In the genomic region with DNA sequence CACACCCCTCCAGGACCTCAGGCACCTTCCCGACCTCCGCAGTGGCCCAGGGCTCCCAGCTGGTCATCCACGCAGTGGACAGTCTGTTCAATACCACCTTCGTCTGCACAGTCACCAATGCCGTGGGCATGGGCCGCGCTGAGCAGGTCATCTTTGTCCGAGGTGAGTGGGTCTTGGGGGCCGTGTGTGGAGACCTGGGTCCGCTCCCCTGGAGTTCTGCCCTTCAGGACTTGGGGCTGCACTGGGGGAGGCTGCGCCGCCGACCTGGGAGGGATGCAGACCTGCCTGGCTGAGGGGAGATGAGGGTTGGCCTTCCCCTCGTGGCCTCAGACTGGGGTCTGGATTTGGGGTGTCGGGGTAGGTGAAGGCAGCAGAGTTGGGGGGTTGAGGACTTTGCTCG, we compare ENCODE assay signal across 22 cellular contexts. TPM values are rescaled to one million over a fixed set of nuclear protein-coding genes. Genes with fewer than 3 reads are reported as not detected.
DNase-seq lines count a peak whose midpoint lies in the region; ATAC-seq, FAIRE-seq and TF ChIP-seq lines count a peak whose summit lies in the region.
"Had no signal": no experiment of that assay in that cellular context is flagged by ENCODE, and none has a peak within 500 bp of the region (broad histone marks: within the 10 kb centered on the region; RNA-seq: fewer than 3 reads in every experiment).

No MANE protein-coding gene starts in this region.

- H2AFZ ChIP-seq in HepG2 (ENCODE audit: low read length) (no peak overlapping the region), neuronal stem cell (ENCODE audit: low read length) (no peak overlapping the region)
- H2AFZ ChIP-seq: GM23248 had no signal

- H2BK12ac ChIP-seq in neuronal stem cell (ENCODE audit: low read length): no peak overlapping the region

- POLR2A ChIA-PET in HepG2 (lab: Yijun Ruan, JAX): interaction anchor here (1.1 kb wide), 1 partner anchor 10 kb away, joined by 3 read pairs; no protein-coding TSS in a partner anchor

- TF ChIP-seq POLR2A in HepG2 (IDR thresholded peaks at IDR 0.05; ENCODE audit: insufficient read depth in 1 of 2, low read depth in 2 of 2, low read length in 2 of 2) (no peak), right lobe of liver (IDR thresholded peaks at IDR 0.05) (no peak)

- H4K91ac ChIP-seq in neuronal stem cell (ENCODE audit: low read depth, low read length, poor library complexity): no peak overlapping the region

- H3K27ac ChIP-seq in HepG2 (ENCODE audit: extremely low read length, insufficient read depth, low read length) (no peak overlapping the region), right lobe of liver (no peak overlapping the region), neuronal stem cell (replicated peaks; ENCODE audit: low read length) (no peak overlapping the region), subcutaneous abdominal adipose tissue (ENCODE audit: low read depth, low read length) (peak overlapping the region; percentile 65)
- H3K27ac ChIP-seq: 22Rv1, A549, C4-2B, GM23248 had no signal

- CTCF ChIA-PET in HepG2 (lab: Yijun Ruan, JAX; ENCODE audit: low intra/inter-chr PET ratio, low total read pairs): no interaction called here

- no peak overlapping the region for H3K27ac Mint-ChIP-seq in endothelial cell (ENCODE audit: unreplicated experiment)
- H3K27ac Mint-ChIP-seq: CD4-positive, alpha-beta T cell; IgD-negative memory B cell had no signal

- H3K79me2 ChIP-seq in HepG2 (ENCODE audit: insufficient read depth, low read length): no peaks in the 10 kb centered on the region

- H3K9ac ChIP-seq in HepG2 (ENCODE audit: insufficient read depth, low read depth, low read length) (no peak overlapping the region), neuronal stem cell (ENCODE audit: low read depth, low read length, poor library complexity) (peak overlapping the region; percentile 35), subcutaneous abdominal adipose tissue (ENCODE audit: low read length in 5 of 5) (no peak overlapping the region)
- H3K9ac ChIP-seq: GM23248 had no signal

- peak overlapping the region; percentile 19 for H3K23ac ChIP-seq in neuronal stem cell (ENCODE audit: low read depth, low read length, poor library complexity)

- DNase-seq in HepG2 (ENCODE audit: low spot score): no peak
- no peak for DNase-seq in right lobe of liver
- DNase-seq in endothelial cell (ENCODE audit: low spot score): no peak
- no peak for DNase-seq in neuronal stem cell (ENCODE audit: low spot score)
- DNase-seq in NCI-H69 (lab: John Stamatoyannopoulos, UW): no peak
- DNase-seq: AML-193; CD4-positive, alpha-beta T cell; DMS153; DMS79; GDM1; GM23248 had no signal

- H3K36me3 ChIP-seq in HepG2 (replicated peaks in 1 of 2; ENCODE audit: control insufficient read depth in 1 of 2, insufficient read depth in 2 of 2, low read length in 2 of 2) (peaks cover 43 to 76% of the 10 kb centered on the region in 2 experiments), right lobe of liver (peaks cover 0 to 60% (median 21%) of the 10 kb centered on the region in 4 donors), neuronal stem cell (replicated peaks in 1 of 2; ENCODE audit: control insufficient read depth in 2 of 2, insufficient read depth in 2 of 2, low read length in 2 of 2) (peaks cover 72 to 94% of the 10 kb centered on the region in 2 donors), subcutaneous abdominal adipose tissue (ENCODE audit: control insufficient read depth in 5 of 5, insufficient read depth in 5 of 5, low read length in 5 of 5) (peaks cover 3 to 76% (median 71%) of the 10 kb centered on the region in 5 donors)

- H2BK15ac ChIP-seq in neuronal stem cell (ENCODE audit: low read length): no peak overlapping the region

- WGBS in HepG2 (ENCODE audit: low lambda C conversion rate): 97% methylated on average over 12 of the region's 16 CpGs
- 77% methylated on average over 3 of the region's 16 CpGs for WGBS in right lobe of liver (ENCODE audit: insufficient coverage, low coverage, low lambda C conversion rate, missing lambda C conversion rate)
- WGBS in neuronal stem cell (ENCODE audit: extremely low coverage in 2 of 2, insufficient read length in 2 of 2, insufficient replicate concordance in 1 of 2), 2 donors: no CpG with 5 or more reads among the region's 16 CpGs

- H3K27me3 Mint-ChIP-seq in endothelial cell (ENCODE audit: unreplicated experiment): peaks cover 30% of the 10 kb centered on the region
- H3K27me3 Mint-ChIP-seq: CD4-positive, alpha-beta T cell had no signal

- no peak overlapping the region for H2AK5ac ChIP-seq in neuronal stem cell (ENCODE audit: low read depth, low read length)

- no peak for FAIRE-seq in HepG2 (lab: Jason Lieb, UNC)
- FAIRE-seq: A549, GM12892, GM18507, H54, HTR-8/SVneo had no signal

- peaks cover 61% of the 10 kb centered on the region for H3K36me3 Mint-ChIP-seq in endothelial cell (ENCODE audit: low read depth, unreplicated experiment)

- no peaks in the 10 kb centered on the region for H3K9me3 Mint-ChIP-seq in endothelial cell (ENCODE audit: unreplicated experiment)
- H3K9me3 Mint-ChIP-seq: CD4-positive, alpha-beta T cell; IgD-negative memory B cell had no signal

- H3K4me3 ChIP-seq in HepG2 (replicated peaks in 1 of 3; ENCODE audit: insufficient read depth in 1 of 3, low read depth in 2 of 3, low read length in 3 of 3) (no peak overlapping the region), right lobe of liver (no peak overlapping the region), neuronal stem cell (ENCODE audit: low read length in 2 of 2) (no peak overlapping the region), subcutaneous abdominal adipose tissue (ENCODE audit: low read depth in 1 of 5, low read length in 5 of 5) (no peak overlapping the region)
- H3K4me3 ChIP-seq: A549, GM23248 had no signal

- H3K4ac ChIP-seq in neuronal stem cell (ENCODE audit: low read length): no peak overlapping the region

- ATAC-seq in HepG2: no peak
- ATAC-seq in right lobe of liver: no peak
- ATAC-seq in HG02798 (IDR thresholded peaks at IDR 0.05; ENCODE audit: poor library complexity, unreplicated experiment): no peak
- no peak for ATAC-seq in HG02970 (IDR thresholded peaks at IDR 0.05; ENCODE audit: low FRiP score, unreplicated experiment)
- ATAC-seq: A549 had no signal

- H3K4me1 ChIP-seq in HepG2 (ENCODE audit: insufficient read depth, low read length): peaks cover 30% of the 10 kb centered on the region
- H3K4me1 ChIP-seq in right lobe of liver: peaks cover 0 to 7% (median 0%) of the 10 kb centered on the region in 4 donors
- no peaks in the 10 kb centered on the region for H3K4me1 ChIP-seq in neuronal stem cell (ENCODE audit: control insufficient read depth in 2 of 2, insufficient read depth in 1 of 2, low read depth in 1 of 2, low read length in 2 of 2)
- peaks cover 4 to 53% (median 19%) of the 10 kb centered on the region in 5 donors for H3K4me1 ChIP-seq in subcutaneous abdominal adipose tissue (ENCODE audit: control insufficient read depth in 5 of 5, insufficient read depth in 5 of 5, low read length in 5 of 5)
- H3K4me1 ChIP-seq: A549 had no signal

- H2BK120ac ChIP-seq in neuronal stem cell (ENCODE audit: low read depth, low read length): no peak overlapping the region

- no peak overlapping the region for H3K18ac ChIP-seq in neuronal stem cell (ENCODE audit: low read length)

- TF ChIP-seq CTCF in HepG2 (CRISPR knock-in tag; IDR thresholded peaks at IDR 0.05) (no peak), right lobe of liver (IDR thresholded peaks at IDR 0.05) (no peak), endothelial cell (IDR thresholded peaks at IDR 0.05; ENCODE audit: unreplicated experiment) (no peak)

- H2BK5ac ChIP-seq in neuronal stem cell (ENCODE audit: low read length): no peak overlapping the region

- no peaks in the 10 kb centered on the region for H3K27me3 ChIP-seq in HepG2 (ENCODE audit: control insufficient read depth in 1 of 2, insufficient read depth in 2 of 2, low read length in 2 of 2)
- H3K27me3 ChIP-seq in right lobe of liver: no peaks in the 10 kb centered on the region
- no peaks in the 10 kb centered on the region for H3K27me3 ChIP-seq in neuronal stem cell (ENCODE audit: control insufficient read depth in 3 of 3, insufficient read depth in 3 of 3, low read depth in 1 of 3, low read length in 3 of 3)
- H3K27me3 ChIP-seq in subcutaneous abdominal adipose tissue (ENCODE audit: control insufficient read depth in 5 of 5, insufficient read depth in 4 of 5, low read length in 5 of 5): no peaks in the 10 kb centered on the region

- H3K9me3 ChIP-seq in HepG2 (ENCODE audit: low read length) (no peaks in the 10 kb centered on the region), right lobe of liver (no peaks in the 10 kb centered on the region), neuronal stem cell (replicated peaks in 1 of 2; ENCODE audit: control insufficient read depth in 2 of 2, insufficient read depth in 1 of 2, low read depth in 1 of 2, low read length in 2 of 2) (no peaks in the 10 kb centered on the region), subcutaneous abdominal adipose tissue (ENCODE audit: control insufficient read depth in 5 of 5, low read length in 5 of 5) (no peaks in the 10 kb centered on the region)
- H3K9me3 ChIP-seq: A549 had no signal

- H4K20me1 ChIP-seq in HepG2 (ENCODE audit: insufficient read depth, low read length): no peaks in the 10 kb centered on the region

- H3K79me1 ChIP-seq in neuronal stem cell (ENCODE audit: low read depth, low read length): peaks cover 17% of the 10 kb centered on the region

- in situ Hi-C loops in HepG2 (cut with HindIII; ENCODE audit: extremely low pct_ligation_motif_present, low pct_unique_long_range_greater_than_20kb): no loop called here

- H3K14ac ChIP-seq in neuronal stem cell (ENCODE audit: low read length): no peak overlapping the region

- intact Hi-C loops in HepG2 (cut with micrococcal nuclease; ENCODE audit: unreplicated experiment): no loop called here
- intact Hi-C loops in right lobe of liver (cut with DNase I): no loop called here

- BruUV-seq in HepG2 (replicated peaks; lab: Mats Ljungman, UMichigan): no TSS peak

- H3K4me2 ChIP-seq in HepG2 (ENCODE audit: low read depth, low read length) (no peak overlapping the region), neuronal stem cell (ENCODE audit: insufficient read depth, low read length, poor library complexity, severe bottlenecking) (no peak overlapping the region)
- H3K4me2 ChIP-seq: A549 had no signal

- peak overlapping the region; percentile 6 for H4K8ac ChIP-seq in neuronal stem cell (ENCODE audit: low read depth, low read length)

- H3K4me1 Mint-ChIP-seq in endothelial cell (ENCODE audit: unreplicated experiment): peaks cover 60% of the 10 kb centered on the region
- H3K4me1 Mint-ChIP-seq: IgD-negative memory B cell had no signal

- TF ChIP-seq RAD21 in HepG2 (CRISPR knock-in tag; IDR thresholded peaks at IDR 0.05): no peak

- no peak for TF ChIP-seq EP300 in HepG2 (IDR thresholded peaks at IDR 0.05; ENCODE audit: low read depth in 2 of 2, low read length in 2 of 2)
- no peak for TF ChIP-seq EP300 in HepG2 (CRISPR knock-in tag; IDR thresholded peaks at IDR 0.05; ENCODE audit: borderline replicate concordance)

- H3K4me3 Mint-ChIP-seq in endothelial cell (ENCODE audit: unreplicated experiment): peak overlapping the region; percentile 74
- H3K4me3 Mint-ChIP-seq: CD4-positive, alpha-beta T cell; IgD-negative memory B cell had no signal

RNA-seq across cellular contexts. Expression of a gene that starts 16.7 kb away (rescaled TPM):
- total RNA-seq in HepG2 (2016; rRNA removed; fragmentation: Illumina TruSeq; extraction: Trizol) (84.5 and 110 TPM in 2 replicates), right lobe of liver (10 to 100 TPM; 24.9 to 82.6 (median 26.7) TPM), endothelial cell (ENCODE audit: unreplicated experiment) (60.5 TPM)
- 53.8 and 61.2 TPM in 2 replicates for total RNA-seq in HepG2 (2016; cell fraction: cytosol; rRNA removed; fragmentation: Illumina TruSeq; extraction: Trizol; ENCODE audit: low read depth)
- total RNA-seq in HepG2 (2016; cell fraction: insoluble cytoplasmic fraction; rRNA removed; fragmentation: Illumina TruSeq; extraction: Trizol): 80.8 and 107 TPM in 2 replicates
- total RNA-seq in HepG2 (2016; cell fraction: membrane; rRNA removed; fragmentation: Illumina TruSeq; extraction: Trizol): 83.6 and 90.9 TPM in 2 replicates
- 53.3 and 59.8 TPM in 2 replicates for total RNA-seq in HepG2 (2016; cell fraction: nucleus; rRNA removed; fragmentation: Illumina TruSeq; extraction: Trizol)
- 72.0 and 80.8 TPM in 2 replicates for polyA plus RNA-seq in HepG2 (2011; rRNA removed)
- 70.1 and 101 TPM in 2 replicates for polyA plus RNA-seq in HepG2 (2011; cell fraction: cytosol; rRNA removed)
- polyA plus RNA-seq in HepG2 (2011; cell fraction: nucleus; rRNA removed): 86.1 and 90.7 TPM in 2 replicates
- polyA plus RNA-seq in HepG2 (2012): 50.6 and 56.9 TPM in 2 replicates
- 78.5 and 80.1 TPM in 2 replicates for polyA plus RNA-seq in HepG2 (2016; cell fraction: cytosol; fragmentation: Illumina TruSeq; extraction: Trizol; ENCODE audit: low read depth)
- 123 and 139 TPM in 2 replicates for polyA plus RNA-seq in HepG2 (2016; cell fraction: insoluble cytoplasmic fraction; fragmentation: Illumina TruSeq; extraction: Trizol; ENCODE audit: low read depth)
- 85.7 and 87.8 TPM in 2 replicates for polyA plus RNA-seq in HepG2 (2016; cell fraction: membrane; fragmentation: Illumina TruSeq; extraction: Trizol; ENCODE audit: low read depth)
- 130 and 133 TPM in 2 replicates for polyA plus RNA-seq in HepG2 (2016; cell fraction: nucleus; fragmentation: Illumina TruSeq; extraction: Trizol; ENCODE audit: insufficient read depth, low read depth)
- polyA minus RNA-seq in HepG2 (2011; rRNA and poly(A)+ RNA removed; ENCODE audit: low replicate concordance): 89.9 and 116 TPM in 2 replicates
- polyA minus RNA-seq in HepG2 (2011; cell fraction: cytosol; rRNA and poly(A)+ RNA removed): 25.4 and 31.5 TPM in 2 replicates
- polyA minus RNA-seq in HepG2 (2011; cell fraction: nucleus; rRNA and poly(A)+ RNA removed): 14.4 and 14.8 TPM in 2 replicates
- polyA plus RNA-seq in neuronal stem cell (2013, experiment 1 of 2): 49.4 TPM
- polyA plus RNA-seq in neuronal stem cell (2013, experiment 2 of 2): 49.5 TPM

RNA-seq across cellular contexts. Expression of a gene that starts 28.2 kb away (rescaled TPM):
- total RNA-seq in HepG2 (2016; rRNA removed; fragmentation: Illumina TruSeq; extraction: Trizol): 32.7 and 75.4 TPM in 2 replicates
- total RNA-seq in HepG2 (2016; cell fraction: cytosol; rRNA removed; fragmentation: Illumina TruSeq; extraction: Trizol; ENCODE audit: low read depth): 14.1 and 16.2 TPM in 2 replicates
- 26.6 and 79.7 TPM in 2 replicates for total RNA-seq in HepG2 (2016; cell fraction: insoluble cytoplasmic fraction; rRNA removed; fragmentation: Illumina TruSeq; extraction: Trizol)
- total RNA-seq in HepG2 (2016; cell fraction: membrane; rRNA removed; fragmentation: Illumina TruSeq; extraction: Trizol): 27.2 and 31.1 TPM in 2 replicates
- total RNA-seq in HepG2 (2016; cell fraction: nucleus; rRNA removed; fragmentation: Illumina TruSeq; extraction: Trizol): 65.4 and 75.4 TPM in 2 replicates
- polyA plus RNA-seq in HepG2 (2011; rRNA removed): 114 and 164 TPM in 2 replicates
- 99.1 and 107 TPM in 2 replicates for polyA plus RNA-seq in HepG2 (2011; cell fraction: cytosol; rRNA removed)
- polyA plus RNA-seq in HepG2 (2011; cell fraction: nucleus; rRNA removed): 78.9 and 91.7 TPM in 2 replicates
- 75.5 and 159 TPM in 2 replicates for polyA plus RNA-seq in HepG2 (2012)
- 13.2 and 14.3 TPM in 2 replicates for polyA plus RNA-seq in HepG2 (2016; cell fraction: cytosol; fragmentation: Illumina TruSeq; extraction: Trizol; ENCODE audit: low read depth)
- polyA plus RNA-seq in HepG2 (2016; cell fraction: insoluble cytoplasmic fraction; fragmentation: Illumina TruSeq; extraction: Trizol; ENCODE audit: low read depth): 33.0 and 42.6 TPM in 2 replicates
- polyA plus RNA-seq in HepG2 (2016; cell fraction: membrane; fragmentation: Illumina TruSeq; extraction: Trizol; ENCODE audit: low read depth): 24.0 and 26.9 TPM in 2 replicates
- polyA plus RNA-seq in HepG2 (2016; cell fraction: nucleus; fragmentation: Illumina TruSeq; extraction: Trizol; ENCODE audit: insufficient read depth, low read depth): 142 TPM in 2 replicates
- 35.2 and 152 TPM in 2 replicates for polyA minus RNA-seq in HepG2 (2011; rRNA and poly(A)+ RNA removed; ENCODE audit: low replicate concordance)
- 59.6 and 69.2 TPM in 2 replicates for polyA minus RNA-seq in HepG2 (2011; cell fraction: cytosol; rRNA and poly(A)+ RNA removed)
- polyA minus RNA-seq in HepG2 (2011; cell fraction: nucleus; rRNA and poly(A)+ RNA removed): 28.7 and 29.8 TPM in 2 replicates
- 100 to 1,000 TPM in 1 of 6 experiments, 10 to 100 TPM in 5; 63.5 to 127 (median 87.4) TPM for total RNA-seq in right lobe of liver
- total RNA-seq in endothelial cell (ENCODE audit: unreplicated experiment): 342 TPM
- polyA plus RNA-seq in neuronal stem cell (2013, experiment 1 of 2): 210 TPM
- polyA plus RNA-seq in neuronal stem cell (2013, experiment 2 of 2): 208 TPM
- polyA plus RNA-seq: IgD-negative memory B cell had no signal

RNA-seq across cellular contexts. Expression of a gene that starts 31.3 kb away (rescaled TPM):
- total RNA-seq in HepG2 (2016; rRNA removed; fragmentation: Illumina TruSeq; extraction: Trizol) (458 and 1,328 TPM in 2 replicates), right lobe of liver (1,000 to 10,000 TPM; 3,480 to 8,780 (median 4,667) TPM), endothelial cell (ENCODE audit: unreplicated experiment) (258 TPM)
- total RNA-seq in HepG2 (2016; cell fraction: cytosol; rRNA removed; fragmentation: Illumina TruSeq; extraction: Trizol; ENCODE audit: low read depth): 159 and 166 TPM in 2 replicates
- total RNA-seq in HepG2 (2016; cell fraction: insoluble cytoplasmic fraction; rRNA removed; fragmentation: Illumina TruSeq; extraction: Trizol): 502 and 1,332 TPM in 2 replicates
- total RNA-seq in HepG2 (2016; cell fraction: membrane; rRNA removed; fragmentation: Illumina TruSeq; extraction: Trizol): 224 and 230 TPM in 2 replicates
- total RNA-seq in HepG2 (2016; cell fraction: nucleus; rRNA removed; fragmentation: Illumina TruSeq; extraction: Trizol): 800 and 999 TPM in 2 replicates
- 1,470 and 1,944 TPM in 2 replicates for polyA plus RNA-seq in HepG2 (2011; rRNA removed)
- polyA plus RNA-seq in HepG2 (2011; cell fraction: cytosol; rRNA removed): 2,997 and 3,700 TPM in 2 replicates
- polyA plus RNA-seq in HepG2 (2011; cell fraction: nucleus; rRNA removed): 1,674 and 2,058 TPM in 2 replicates
- 709 and 938 TPM in 2 replicates for polyA plus RNA-seq in HepG2 (2012)
- 177 and 191 TPM in 2 replicates for polyA plus RNA-seq in HepG2 (2016; cell fraction: cytosol; fragmentation: Illumina TruSeq; extraction: Trizol; ENCODE audit: low read depth)
- polyA plus RNA-seq in HepG2 (2016; cell fraction: insoluble cytoplasmic fraction; fragmentation: Illumina TruSeq; extraction: Trizol; ENCODE audit: low read depth): 450 and 491 TPM in 2 replicates
- polyA plus RNA-seq in HepG2 (2016; cell fraction: membrane; fragmentation: Illumina TruSeq; extraction: Trizol; ENCODE audit: low read depth): 185 and 190 TPM in 2 replicates
- polyA plus RNA-seq in HepG2 (2016; cell fraction: nucleus; fragmentation: Illumina TruSeq; extraction: Trizol; ENCODE audit: insufficient read depth, low read depth): 1,533 and 1,741 TPM in 2 replicates
- 0.40 and 224 TPM in 2 replicates for polyA minus RNA-seq in HepG2 (2011; rRNA and poly(A)+ RNA removed; ENCODE audit: low replicate concordance)
- 272 and 395 TPM in 2 replicates for polyA minus RNA-seq in HepG2 (2011; cell fraction: cytosol; rRNA and poly(A)+ RNA removed)
- 73.5 and 101 TPM in 2 replicates for polyA minus RNA-seq in HepG2 (2011; cell fraction: nucleus; rRNA and poly(A)+ RNA removed)
- polyA plus RNA-seq in neuronal stem cell (2013, experiment 1 of 2): 121 TPM
- polyA plus RNA-seq in neuronal stem cell (2013, experiment 2 of 2): 119 TPM
- polyA plus RNA-seq: IgD-negative memory B cell had no signal

RNA-seq across cellular contexts. Expression of a gene that starts 40.1 kb away (rescaled TPM):
- total RNA-seq in HepG2 (2016; rRNA removed; fragmentation: Illumina TruSeq; extraction: Trizol) (417 and 600 TPM in 2 replicates), right lobe of liver (1,000 to 10,000 TPM; 4,903 to 7,393 (median 5,741) TPM), endothelial cell (ENCODE audit: unreplicated experiment) (44.8 TPM)
- 534 and 640 TPM in 2 replicates for total RNA-seq in HepG2 (2016; cell fraction: cytosol; rRNA removed; fragmentation: Illumina TruSeq; extraction: Trizol; ENCODE audit: low read depth)
- 415 and 575 TPM in 2 replicates for total RNA-seq in HepG2 (2016; cell fraction: insoluble cytoplasmic fraction; rRNA removed; fragmentation: Illumina TruSeq; extraction: Trizol)
- total RNA-seq in HepG2 (2016; cell fraction: membrane; rRNA removed; fragmentation: Illumina TruSeq; extraction: Trizol): 550 and 704 TPM in 2 replicates
- 303 and 371 TPM in 2 replicates for total RNA-seq in HepG2 (2016; cell fraction: nucleus; rRNA removed; fragmentation: Illumina TruSeq; extraction: Trizol)
- polyA plus RNA-seq in HepG2 (2011; rRNA removed): 1,235 and 1,480 TPM in 2 replicates
- polyA plus RNA-seq in HepG2 (2011; cell fraction: cytosol; rRNA removed): 789 and 856 TPM in 2 replicates
- 221 and 239 TPM in 2 replicates for polyA plus RNA-seq in HepG2 (2011; cell fraction: nucleus; rRNA removed)
- polyA plus RNA-seq in HepG2 (2012): 609 and 1,000 TPM in 2 replicates
- 629 and 790 TPM in 2 replicates for polyA plus RNA-seq in HepG2 (2016; cell fraction: cytosol; fragmentation: Illumina TruSeq; extraction: Trizol; ENCODE audit: low read depth)
- 381 and 408 TPM in 2 replicates for polyA plus RNA-seq in HepG2 (2016; cell fraction: insoluble cytoplasmic fraction; fragmentation: Illumina TruSeq; extraction: Trizol; ENCODE audit: low read depth)
- 501 and 616 TPM in 2 replicates for polyA plus RNA-seq in HepG2 (2016; cell fraction: membrane; fragmentation: Illumina TruSeq; extraction: Trizol; ENCODE audit: low read depth)
- polyA plus RNA-seq in HepG2 (2016; cell fraction: nucleus; fragmentation: Illumina TruSeq; extraction: Trizol; ENCODE audit: insufficient read depth, low read depth): 540 and 648 TPM in 2 replicates
- 364 TPM in 1 of 2 replicates, not detected in the other for polyA minus RNA-seq in HepG2 (2011; rRNA and poly(A)+ RNA removed; ENCODE audit: low replicate concordance)
- polyA minus RNA-seq in HepG2 (2011; cell fraction: cytosol; rRNA and poly(A)+ RNA removed): 191 and 220 TPM in 2 replicates
- 50.5 and 79.1 TPM in 2 replicates for polyA minus RNA-seq in HepG2 (2011; cell fraction: nucleus; rRNA and poly(A)+ RNA removed)
- 128 TPM for polyA plus RNA-seq in neuronal stem cell (2013, experiment 1 of 2)
- polyA plus RNA-seq in neuronal stem cell (2013, experiment 2 of 2): 116 TPM
- total RNA-seq: CD4-positive, alpha-beta T cell; GM23248 had no signal
- polyA plus RNA-seq: IgD-negative memory B cell had no signal
